16 cellular contexts compared by ENCODE assay signal in the genomic region with DNA sequence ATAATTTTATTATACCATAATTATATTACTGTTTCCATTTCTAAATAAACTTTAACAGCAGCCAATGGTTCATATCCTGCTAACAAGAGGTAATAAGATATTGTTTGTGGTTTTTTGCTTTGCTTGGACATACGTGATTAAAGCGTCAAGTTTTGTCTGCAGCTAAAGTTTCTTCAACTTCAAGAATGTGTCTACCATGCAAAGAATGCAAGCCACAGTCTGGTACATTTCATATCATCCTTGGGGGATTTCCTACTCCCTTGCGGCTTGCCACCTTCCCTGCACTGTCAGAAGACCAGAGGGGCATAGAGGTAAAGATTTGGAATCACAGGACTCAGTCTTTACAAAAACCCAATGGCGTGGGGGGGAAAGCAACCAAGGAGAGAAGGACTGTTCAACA.
A peak's percentile ranks its signal among the peaks of the same experiment; 100 is the strongest.
DNase-seq lines count a peak whose midpoint lies in the region; ATAC-seq, FAIRE-seq and TF ChIP-seq lines count a peak whose summit lies in the region.
"Had no signal": no experiment of that assay in that cellular context is flagged by ENCODE, and none has a peak within 500 bp of the region (broad histone marks: within the 10 kb centered on the region; RNA-seq: fewer than 3 reads in every experiment).

No MANE protein-coding gene starts in this region.

- ATAC-seq in psoas muscle = peak; percentile 24 to 65 (median 58)

- no peaks in the 10 kb centered on the region for H3K36me3 ChIP-seq in SJCRH30
- no peaks in the 10 kb centered on the region for H3K36me3 ChIP-seq in psoas muscle (ENCODE audit: insufficient read depth in 1 of 2, low read depth in 1 of 2)

- TF ChIP-seq CTCF in fibroblast of mammary gland (conservative IDR thresholded peaks at IDR 0.05; ENCODE audit: control insufficient read depth, insufficient read depth, low read depth, low read length) (no peak), psoas muscle (IDR thresholded peaks at IDR 0.05) (no peak)

- intact Hi-C loops in psoas muscle (cut with DNase I) = no loop called here

- no peak overlapping the region for H3K4me3 ChIP-seq in SJCRH30
- H3K4me3 ChIP-seq in fibroblast of mammary gland (ENCODE audit: control insufficient read depth, low read depth, low read length) = no peak overlapping the region
- H3K4me3 ChIP-seq in psoas muscle = no peak overlapping the region
- H3K4me3 ChIP-seq: SK-N-MC had no signal

- peak overlapping the region; percentile 24 for H3K27ac ChIP-seq in SJCRH30
- peak overlapping the region; percentile 68 for H3K27ac ChIP-seq in psoas muscle
- H3K27ac ChIP-seq: HL-60, SK-N-MC had no signal

- H3K27me3 ChIP-seq in SJCRH30 (no peaks in the 10 kb centered on the region), psoas muscle (ENCODE audit: insufficient read depth in 3 of 3, low read length in 2 of 3) (no peaks in the 10 kb centered on the region)

- H3K9me3 ChIP-seq in SJCRH30 (replicated peaks) = no peaks in the 10 kb centered on the region
- H3K9me3 ChIP-seq in psoas muscle = no peaks in the 10 kb centered on the region

- DNase-seq in EL (peak; percentile 87), SJCRH30 (peak; percentile 64 to 72), fibroblast of mammary gland (ENCODE audit: low read depth) (peak; percentile 41), psoas muscle (no peak), SHP77 treated with DMSO at 0.1 percent for 48 hours (lab: John Stamatoyannopoulos, UW) (no peak), MV-4-11 (lab: John Stamatoyannopoulos, UW) (no peak), frontal cortex (ENCODE audit: low spot score in 2 of 2) (no peak), NOMO-1 (lab: John Stamatoyannopoulos, UW; ENCODE audit: unreplicated experiment in 2 of 2) (no peak)
- DNase-seq: activated CD4-positive, alpha-beta T cell treated with anti-CD3 and anti-CD28 coated beads, Interleukin-2, amount 50 U/mL, for 1 hour; DMS53; NCI-H1092; NCI-H524; stimulated activated CD4-positive, alpha-beta T cell treated with anti-CD3 and anti-CD28 coated beads, Interleukin-15, amount 100 ng/mL, for 24 hours had no signal

- FAIRE-seq in frontal cortex (lab: Jason Lieb, UNC) = no peak
- FAIRE-seq: endometrium had no signal

- peaks cover 39% of the 10 kb centered on the region for H3K4me1 ChIP-seq in SJCRH30
- H3K4me1 ChIP-seq in psoas muscle = peaks cover 78% of the 10 kb centered on the region

- 38 to 63% (median 41%) methylated on average over 4 of the region's 4 CpGs for WGBS in psoas muscle, 3 donors

Comparison
In these comparisons a context has a peak if more than half of its experiments do, and no peak if none do; other contexts are left out.
1. DNase-seq: peak in EL (single experiment), SJCRH30 (2 of 2) and fibroblast of mammary gland (single experiment); none in psoas muscle (0 of 2), SHP77 treated with DMSO at 0.1 percent for 48 hours (single experiment), MV-4-11 (single experiment), frontal cortex (0 of 2) and NOMO-1 (0 of 2).